In the genomic region with DNA sequence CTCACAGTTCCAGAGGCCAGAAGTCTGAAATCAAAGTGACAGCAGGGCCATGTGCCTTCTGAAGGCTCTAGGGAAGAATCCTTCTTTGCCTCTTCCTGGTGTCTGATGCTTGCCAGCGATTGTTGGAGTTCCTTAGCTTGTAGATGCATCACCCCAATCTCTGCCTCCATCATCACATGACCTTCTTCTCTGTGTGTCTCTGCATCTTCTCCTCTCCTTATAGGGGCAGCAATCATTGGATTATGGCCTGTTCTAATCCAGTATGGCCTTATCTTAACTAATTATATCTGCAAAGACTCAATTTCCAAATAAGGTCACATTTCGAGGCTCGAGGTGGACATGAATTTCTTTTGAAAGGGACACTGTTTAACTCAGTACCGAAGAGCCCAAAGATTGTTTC, we compare ENCODE assay signal across 7 cellular contexts.
"Had no signal": no experiment of that assay in that cellular context is flagged by ENCODE, and none has a peak within 500 bp of the region (broad histone marks: within the 10 kb centered on the region; RNA-seq: fewer than 3 reads in every experiment).

No MANE protein-coding gene starts in this region.

- ATAC-seq: HCT116 had no signal

- DNase-seq: GM23248, GOT3, H7, H9, HCEC 1CT, HFFc6 had no signal
